12 cellular contexts compared by ENCODE assay signal in the genomic region with DNA sequence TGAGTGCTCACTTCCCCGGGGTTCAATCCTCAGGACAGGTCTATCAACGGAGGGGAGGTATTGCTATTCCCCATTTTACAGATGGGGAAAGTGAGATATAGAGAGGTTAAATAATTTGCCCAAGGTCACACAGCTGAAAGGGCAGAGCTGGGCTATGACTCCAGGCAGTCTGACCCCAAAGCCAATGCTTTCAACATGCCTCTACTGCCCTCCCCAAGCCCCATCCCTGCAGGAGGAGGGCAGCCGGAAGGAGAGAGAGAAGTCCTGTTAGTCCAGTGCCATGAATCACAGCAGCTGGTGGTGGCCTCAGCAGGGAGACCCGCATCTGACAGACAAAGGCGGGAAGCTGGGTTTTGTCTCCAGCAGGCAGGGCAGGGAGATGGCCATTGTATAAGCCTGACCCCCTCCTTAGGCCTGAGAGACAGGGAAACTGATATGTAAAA. TPM values are rescaled to one million over a fixed set of nuclear protein-coding genes. Genes with fewer than 3 reads are reported as not detected.
DNase-seq lines count a peak whose midpoint lies in the region; ATAC-seq and TF ChIP-seq lines count a peak whose summit lies in the region.
"Had no signal": no experiment of that assay in that cellular context is flagged by ENCODE, and none has a peak within 500 bp of the region (broad histone marks: within the 10 kb centered on the region; RNA-seq: fewer than 3 reads in every experiment).

No MANE protein-coding gene starts in this region.

- H3K27me3 ChIP-seq in Caco-2 (replicated peaks; ENCODE audit: control insufficient read depth, insufficient read depth, low read length) (no peaks in the 10 kb centered on the region), PC-9 (ENCODE audit: insufficient read depth, low read depth) (no peaks in the 10 kb centered on the region), esophagus muscularis mucosa (no peaks in the 10 kb centered on the region), parathyroid adenoma (ENCODE audit: control insufficient read depth, insufficient read depth, low read length) (no peaks in the 10 kb centered on the region)

- DNase-seq in Caco-2 = no peak
- peak; percentile 51 to 55 for DNase-seq in PC-9
- no peak for DNase-seq in esophagus muscularis mucosa (ENCODE audit: extremely low spot score)
- no peak for DNase-seq in natural killer cell treated with Interleukin-12 subunit alpha and Interleukin-12 subunit beta and Interleukin-15 and Interleukin-18, amount 100 ng/mL, for 72 hours (ENCODE audit: low spot score)
- no peak for DNase-seq in T-helper 1 cell
- DNase-seq: activated T-cell treated with anti-CD3 and anti-CD28 coated beads, Interleukin-2, amount 50 U/mL, for 4 hours; CD4-positive, CD25-positive, alpha-beta regulatory T cell; naive B cell had no signal

- H3K27me3 Mint-ChIP-seq in Caco-2 (ENCODE audit: insufficient read depth, unreplicated experiment) = no peaks in the 10 kb centered on the region
- H3K27me3 Mint-ChIP-seq in natural killer cell treated with Interleukin-12 subunit alpha and Interleukin-12 subunit beta and Interleukin-15 and Interleukin-18, amount 100 ng/mL, for 72 hours = no peaks in the 10 kb centered on the region
- H3K27me3 Mint-ChIP-seq: CD4-positive, CD25-positive, alpha-beta regulatory T cell; naive B cell had no signal

- intact Hi-C loops in Caco-2 (cut with micrococcal nuclease; ENCODE audit: unreplicated experiment) = no loop called here
- intact Hi-C loops in PC-9 (cut with micrococcal nuclease; ENCODE audit: unreplicated experiment) = loop anchor here (1.0 to 2.0 kb wide), 2 partner anchors 20 to 37 kb away; no protein-coding TSS in a partner anchor
- intact Hi-C loops in esophagus muscularis mucosa (cut with DNase I) = no loop called here

- TF ChIP-seq POLR2A in esophagus muscularis mucosa (IDR thresholded peaks at IDR 0.05; ENCODE audit: low read depth) = no peak

- ATAC-seq in GM19455 (IDR thresholded peaks at IDR 0.05; ENCODE audit: unreplicated experiment) (no peak), GM18502 (IDR thresholded peaks at IDR 0.05; ENCODE audit: poor library complexity, unreplicated experiment) (no peak)
- ATAC-seq in natural killer cell treated with Interleukin-12 subunit alpha and Interleukin-12 subunit beta and Interleukin-15 and Interleukin-18, amount 100 ng/mL, for 72 hours = no peak
- ATAC-seq: activated T-cell treated with anti-CD3 and anti-CD28 coated beads, Interleukin-2, amount 50 U/mL, for 4 hours had no signal

- H3K27ac Mint-ChIP-seq in Caco-2 (ENCODE audit: unreplicated experiment) = peak overlapping the region; percentile 85
- peak overlapping the region in 1 of 2 donors; percentile 48 for H3K27ac Mint-ChIP-seq in natural killer cell treated with Interleukin-12 subunit alpha and Interleukin-12 subunit beta and Interleukin-15 and Interleukin-18, amount 100 ng/mL, for 72 hours
- H3K27ac Mint-ChIP-seq: CD4-positive, CD25-positive, alpha-beta regulatory T cell had no signal

- peaks cover 16% of the 10 kb centered on the region for H3K4me1 ChIP-seq in Caco-2
- peaks cover 16% of the 10 kb centered on the region for H3K4me1 ChIP-seq in PC-9 (replicated peaks; ENCODE audit: insufficient read depth)
- H3K4me1 ChIP-seq in esophagus muscularis mucosa = peaks cover 37 to 51% (median 40%) of the 10 kb centered on the region in 4 donors
- no peaks in the 10 kb centered on the region for H3K4me1 ChIP-seq in parathyroid adenoma

- H3K9me3 ChIP-seq in Caco-2 = no peaks in the 10 kb centered on the region
- H3K9me3 ChIP-seq in PC-9 (ENCODE audit: insufficient read depth, low read depth) = no peaks in the 10 kb centered on the region
- no peaks in the 10 kb centered on the region for H3K9me3 ChIP-seq in esophagus muscularis mucosa
- H3K9me3 ChIP-seq in parathyroid adenoma (ENCODE audit: control insufficient read depth, low read length) = no peaks in the 10 kb centered on the region

- no peaks in the 10 kb centered on the region for H3K9me2 ChIP-seq in PC-9 (ENCODE audit: insufficient read depth)

- H3K9me3 Mint-ChIP-seq in Caco-2 (ENCODE audit: unreplicated experiment) = no peaks in the 10 kb centered on the region
- no peaks in the 10 kb centered on the region for H3K9me3 Mint-ChIP-seq in natural killer cell treated with Interleukin-12 subunit alpha and Interleukin-12 subunit beta and Interleukin-15 and Interleukin-18, amount 100 ng/mL, for 72 hours
- H3K9me3 Mint-ChIP-seq: activated T-cell treated with anti-CD3 and anti-CD28 coated beads, Interleukin-2, amount 50 U/mL, for 4 hours had no signal

- peaks cover 17% of the 10 kb centered on the region for H3K4me1 Mint-ChIP-seq in Caco-2 (ENCODE audit: low read depth, unreplicated experiment)
- H3K4me1 Mint-ChIP-seq in natural killer cell treated with Interleukin-12 subunit alpha and Interleukin-12 subunit beta and Interleukin-15 and Interleukin-18, amount 100 ng/mL, for 72 hours (ENCODE audit: low read depth in 2 of 2) = peaks cover 0 to 5% of the 10 kb centered on the region in 2 donors

- TF ChIP-seq EP300 in esophagus muscularis mucosa (IDR thresholded peaks at IDR 0.05) = no peak

- POLR2A ChIA-PET in Caco-2 (lab: Charles Lee) (interaction anchor here (1.0 to 1.7 kb wide), 3 partner anchors 20 to 105 kb away, joined by 4 to 12 read pairs (median 6); a partner anchor contains a TSS), PC-9 (lab: Charles Lee; ENCODE audit: unreplicated experiment) (interaction anchor here (0.7 to 1.0 kb wide), 4 partner anchors 19 to 614 kb away, joined by 3 to 23 read pairs (median 3); a partner anchor contains a TSS)

- H3K4me2 ChIP-seq in PC-9 (peak overlapping the region; percentile 80), parathyroid adenoma (ENCODE audit: low read length) (no peak overlapping the region)

- peaks cover 31% of the 10 kb centered on the region for H3F3A ChIP-seq in PC-9 (ENCODE audit: insufficient read depth, low read depth)

- TF ChIP-seq CTCF in Caco-2 (IDR thresholded peaks at IDR 0.05; ENCODE audit: insufficient read depth in 1 of 2, low read depth in 1 of 2, low read length in 1 of 2, severe bottlenecking in 1 of 2, unreplicated experiment in 1 of 2) (no peak), PC-9 (conservative IDR thresholded peaks at IDR 0.05) (no peak), esophagus muscularis mucosa (IDR thresholded peaks at IDR 0.05) (no peak), parathyroid adenoma (IDR thresholded peaks at IDR 0.05) (no peak)

- H3K27ac ChIP-seq in PC-9 (peak overlapping the region; percentile 87), esophagus muscularis mucosa (replicated peaks in 1 of 4) (peak overlapping the region; percentile 1 to 57 (median 32)), parathyroid adenoma (peak overlapping the region; percentile 24)
- H3K27ac ChIP-seq: epithelial cell of prostate had no signal

- H3K9ac ChIP-seq in parathyroid adenoma = no peak overlapping the region

- H3K4me3 Mint-ChIP-seq in Caco-2 (ENCODE audit: unreplicated experiment) = peak overlapping the region; percentile 68
- no peak overlapping the region for H3K4me3 Mint-ChIP-seq in natural killer cell treated with Interleukin-12 subunit alpha and Interleukin-12 subunit beta and Interleukin-15 and Interleukin-18, amount 100 ng/mL, for 72 hours
- H3K4me3 Mint-ChIP-seq: activated T-cell treated with anti-CD3 and anti-CD28 coated beads, Interleukin-2, amount 50 U/mL, for 4 hours; CD4-positive, CD25-positive, alpha-beta regulatory T cell had no signal

- WGBS in esophagus muscularis mucosa = 66% methylated on average over 4 of the region's 5 CpGs

- no peaks in the 10 kb centered on the region for H3K36me3 Mint-ChIP-seq in Caco-2 (ENCODE audit: insufficient read depth, unreplicated experiment)
- no peaks in the 10 kb centered on the region for H3K36me3 Mint-ChIP-seq in natural killer cell treated with Interleukin-12 subunit alpha and Interleukin-12 subunit beta and Interleukin-15 and Interleukin-18, amount 100 ng/mL, for 72 hours
- H3K36me3 Mint-ChIP-seq: CD4-positive, CD25-positive, alpha-beta regulatory T cell; naive B cell had no signal

- 0 out of 2 replicates have a peak overlapping the region, but pooled peaks have one; percentile 5 for H3K4me3 ChIP-seq in Caco-2 (ENCODE audit: low read depth, low read length)
- H3K4me3 ChIP-seq in PC-9 = peak overlapping the region; percentile 63; the same call in 1 of the 2 replicates
- no peak overlapping the region for H3K4me3 ChIP-seq in esophagus muscularis mucosa
- no peak overlapping the region for H3K4me3 ChIP-seq in parathyroid adenoma (ENCODE audit: low read depth, low read length)

- H4K20me1 ChIP-seq in PC-9 (ENCODE audit: insufficient read depth) = no peaks in the 10 kb centered on the region

- H3K36me3 ChIP-seq in Caco-2 (ENCODE audit: control insufficient read depth, insufficient read depth, low read length) (no peaks in the 10 kb centered on the region), PC-9 (ENCODE audit: low read depth) (no peaks in the 10 kb centered on the region), esophagus muscularis mucosa (no peaks in the 10 kb centered on the region), parathyroid adenoma (ENCODE audit: control insufficient read depth, insufficient read depth, low read length) (no peaks in the 10 kb centered on the region)

- BruUV-seq in Caco-2 (replicated peaks; lab: Mats Ljungman, UMichigan) (no TSS peak), PC-9 (replicated peaks; lab: Mats Ljungman, UMichigan) (no TSS peak)

- H3K79me2 ChIP-seq in PC-9 (ENCODE audit: low read depth) (no peaks in the 10 kb centered on the region), parathyroid adenoma (no peaks in the 10 kb centered on the region)

- CTCF ChIA-PET in Caco-2 (lab: Charles Lee) (interaction anchor here (0.7 to 1.5 kb wide), 6 partner anchors 12 to 240 kb away, joined by 3 to 14 read pairs (median 3); a partner anchor contains a TSS), PC-9 (lab: Charles Lee) (interaction anchor here (1.3 kb wide), 1 partner anchor 37 kb away, joined by 8 read pairs; no protein-coding TSS in a partner anchor)

- peak overlapping the region; percentile 55; the same call in 1 of the 2 replicates for H2AFZ ChIP-seq in PC-9
- H2AFZ ChIP-seq in parathyroid adenoma = no peak overlapping the region

RNA-seq across cellular contexts. Expression of a gene that starts 20.0 kb away (rescaled TPM):
- total RNA-seq in Caco-2 (2022) = 125 and 140 TPM in 2 replicates
- total RNA-seq in PC-9 (2021) = 94.6 and 123 TPM in 2 replicates
- total RNA-seq in esophagus muscularis mucosa = 100 to 1,000 TPM; 375 to 606 (median 595) TPM
- total RNA-seq in natural killer cell treated with Interleukin-12 subunit alpha and Interleukin-12 subunit beta and Interleukin-15 and Interleukin-18, amount 100 ng/mL, for 72 hours = 10 to 100 TPM; 11.0 to 14.0 TPM

Comparison
In these comparisons a context has a peak if more than half of its experiments do, and no peak if none do; other contexts are left out.
1. DNase-seq: peak in PC-9 (2 of 2); none in Caco-2 (0 of 2), esophagus muscularis mucosa (single experiment), natural killer cell treated with Interleukin-12 subunit alpha and Interleukin-12 subunit beta and Interleukin-15 and Interleukin-18, amount 100 ng/mL, for 72 hours (single experiment) and T-helper 1 cell (0 of 5).
2. H3K4me3 ChIP-seq: peak in Caco-2 (single experiment) and PC-9 (single experiment); none in esophagus muscularis mucosa (0 of 4) and parathyroid adenoma (single experiment).
3. H3K27ac ChIP-seq: peak in every context shown above with its lines; median percentile 87 in PC-9; 32 in esophagus muscularis mucosa; 24 in parathyroid adenoma.